In the genomic region with DNA sequence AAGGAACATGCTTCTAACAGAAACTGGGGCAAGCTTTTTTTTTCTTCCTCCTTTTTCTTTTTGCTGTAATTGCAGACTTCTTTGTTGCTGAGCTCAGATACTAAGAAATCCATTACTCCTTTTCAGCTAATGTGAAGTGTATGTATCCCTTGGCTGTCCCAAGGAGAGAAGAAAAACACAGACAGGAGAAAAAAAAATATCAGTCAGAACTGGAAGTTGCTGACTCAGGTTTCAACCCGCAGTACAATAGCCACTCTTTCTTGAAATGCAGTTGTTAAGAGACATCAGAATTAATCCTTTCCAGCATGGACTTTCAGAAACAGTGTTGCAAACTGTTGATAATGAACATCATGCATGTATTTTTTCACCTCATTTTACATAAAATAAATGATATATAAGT, we compare ENCODE assay signal across 16 cellular contexts.
DNase-seq lines count a peak whose midpoint lies in the region; ATAC-seq and TF ChIP-seq lines count a peak whose summit lies in the region.
"Had no signal": no experiment of that assay in that cellular context is flagged by ENCODE, and none has a peak within 500 bp of the region (broad histone marks: within the 10 kb centered on the region; RNA-seq: fewer than 3 reads in every experiment).

No MANE protein-coding gene starts in this region.

- H3K4me3 Mint-ChIP-seq in osteocyte (ENCODE audit: unreplicated experiment), result peak overlapping the region; percentile 49
- H3K4me3 Mint-ChIP-seq: B cell had no signal

- no peaks in the 10 kb centered on the region for H3K27me3 Mint-ChIP-seq in osteocyte (ENCODE audit: unreplicated experiment)
- H3K27me3 Mint-ChIP-seq: B cell had no signal

- H3K9me3 ChIP-seq in OCI-LY1 (ENCODE audit: low read length), result no peaks in the 10 kb centered on the region
- H3K9me3 ChIP-seq: ascending aorta, ovary had no signal

- peak; percentile 27 for DNase-seq in HT1080 (ENCODE audit: low read depth)
- peak; percentile 23 for DNase-seq in fibroblast of peridontal ligament (ENCODE audit: extremely low read depth)
- DNase-seq in osteocyte (ENCODE audit: extremely low spot score, unreplicated experiment), result no peak
- DNase-seq in T-helper 2 cell, result no peak
- no peak for DNase-seq in stimulated activated CD4-positive, alpha-beta T cell treated with anti-CD3 and anti-CD28 coated beads, Interleukin-4, amount 100 ng/mL, for 1 hour
- DNase-seq in DMS 273 (lab: John Stamatoyannopoulos, UW; ENCODE audit: unreplicated experiment), result no peak
- DNase-seq: activated CD4-positive, alpha-beta T cell treated with anti-CD3 and anti-CD28 coated beads, Interleukin-2, amount 50 U/mL, for 48 hours; dorsolateral prefrontal cortex; H7; NCI-H1694 treated with DMSO at 0.1 percent for 48 hours; ovary; substantia nigra had no signal

- peak overlapping the region; percentile 15; the same call in 1 of the 2 replicates for H3K4me2 ChIP-seq in OCI-LY1 (ENCODE audit: low read length)

- ATAC-seq in HG02623 (IDR thresholded peaks at IDR 0.05; ENCODE audit: unreplicated experiment), result no peak

- no peaks in the 10 kb centered on the region for H3K9me3 Mint-ChIP-seq in osteocyte (ENCODE audit: unreplicated experiment)

- peaks cover 14% of the 10 kb centered on the region for H3K4me1 ChIP-seq in OCI-LY1 (ENCODE audit: insufficient read depth, low read length, severe bottlenecking)
- H3K4me1 ChIP-seq: ascending aorta had no signal

- no peaks in the 10 kb centered on the region for H3K9me2 ChIP-seq in OCI-LY1 (ENCODE audit: low read depth, low read length)

- no peaks in the 10 kb centered on the region for H3K36me3 Mint-ChIP-seq in osteocyte (ENCODE audit: unreplicated experiment)

- no peaks in the 10 kb centered on the region for H3K36me3 ChIP-seq in OCI-LY1 (ENCODE audit: insufficient read depth, low read length)
- H3K36me3 ChIP-seq: ascending aorta, ovary had no signal

- H3K27me3 ChIP-seq in OCI-LY1 (ENCODE audit: insufficient read depth, low read length), result no peaks in the 10 kb centered on the region
- H3K27me3 ChIP-seq: ascending aorta, dorsolateral prefrontal cortex had no signal

- no peak overlapping the region for H3K27ac ChIP-seq in OCI-LY1 (ENCODE audit: low read depth, low read length, poor library complexity, severe bottlenecking)
- H3K27ac ChIP-seq: ascending aorta, dorsolateral prefrontal cortex, ovary had no signal

- H3K27ac Mint-ChIP-seq in osteocyte (ENCODE audit: unreplicated experiment), result peak overlapping the region; percentile 16
- H3K27ac Mint-ChIP-seq: B cell had no signal

- no peaks in the 10 kb centered on the region for H3F3A ChIP-seq in OCI-LY1 (ENCODE audit: insufficient read depth, low read length)

- peaks cover 17% of the 10 kb centered on the region for H3K4me1 Mint-ChIP-seq in osteocyte (ENCODE audit: unreplicated experiment)

- H3K4me3 ChIP-seq in OCI-LY1 (ENCODE audit: low read depth, low read length, poor library complexity, severe bottlenecking), result no peak overlapping the region
- H3K4me3 ChIP-seq: ascending aorta, ovary had no signal

- no peak for TF ChIP-seq CTCF in OCI-LY1 (IDR thresholded peaks at IDR 0.05; ENCODE audit: low read length)
- no peak for TF ChIP-seq CTCF in osteocyte (IDR thresholded peaks at IDR 0.05)

- H2AFZ ChIP-seq in OCI-LY1 (ENCODE audit: low read length), result no peak overlapping the region

- no peaks in the 10 kb centered on the region for H4K20me1 ChIP-seq in OCI-LY1 (ENCODE audit: insufficient read depth, low read length)

- no peak overlapping the region for H3K9ac ChIP-seq in OCI-LY1 (ENCODE audit: low read length)

- H3K79me2 ChIP-seq in OCI-LY1 (ENCODE audit: insufficient read depth, low read length), result no peaks in the 10 kb centered on the region

Comparison
In these comparisons a context has a peak if more than half of its experiments do, and no peak if none do; other contexts are left out.
1. DNase-seq: peak in HT1080 (single experiment) and fibroblast of peridontal ligament (single experiment); none in osteocyte (single experiment), T-helper 2 cell (0 of 5), stimulated activated CD4-positive, alpha-beta T cell treated with anti-CD3 and anti-CD28 coated beads, Interleukin-4, amount 100 ng/mL, for 1 hour (single experiment) and DMS 273 (single experiment).